Comparison of ENCODE assay signal across 21 cellular contexts in the genomic region with DNA sequence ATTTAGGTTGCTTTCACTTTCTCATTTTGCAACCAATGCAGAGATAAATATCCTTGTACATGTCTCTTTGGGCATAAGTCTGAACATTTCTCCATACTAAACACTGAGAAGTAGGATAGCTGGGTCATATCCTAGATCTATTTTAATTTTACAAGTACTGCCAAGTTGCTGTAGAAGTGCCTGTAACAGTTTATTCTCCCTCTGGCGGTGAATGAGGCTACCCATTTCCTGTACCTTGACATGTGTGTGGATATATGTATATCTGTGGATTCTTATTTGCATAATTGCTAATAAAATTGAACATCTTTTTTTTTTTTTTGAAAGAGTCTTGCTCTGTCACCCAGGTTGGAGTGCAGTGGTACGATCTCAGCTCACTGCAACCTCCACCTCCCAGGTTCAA. TPM values are rescaled to one million over a fixed set of nuclear protein-coding genes. Genes with fewer than 3 reads are reported as not detected.
DNase-seq lines count a peak whose midpoint lies in the region; ATAC-seq, FAIRE-seq and TF ChIP-seq lines count a peak whose summit lies in the region.
"Had no signal": no experiment of that assay in that cellular context is flagged by ENCODE, and none has a peak within 500 bp of the region (broad histone marks: within the 10 kb centered on the region; RNA-seq: fewer than 3 reads in every experiment).

No MANE protein-coding gene starts in this region.

- H3K9me3 ChIP-seq in GM23248 (ENCODE audit: low read depth) (no peaks in the 10 kb centered on the region), GM12878 (replicated peaks; ENCODE audit: control insufficient read depth, insufficient read depth, low read length) (peaks cover 1% of the 10 kb centered on the region; the same call in 1 of the 3 replicates)
- H3K9me3 ChIP-seq: body of pancreas, prostate gland had no signal

- SMC1A ChIA-PET in GM12878 (lab: Charles Lee; ENCODE audit: uncharacterized antibody, unreplicated experiment) = no interaction called here

- H3K36me3 ChIP-seq in GM23248 (ENCODE audit: low read depth) = no peaks in the 10 kb centered on the region
- H3K36me3 ChIP-seq in GM12878 (ENCODE audit: control insufficient read depth in 2 of 2, insufficient read depth in 2 of 2, low read length in 1 of 2) = no peaks in the 10 kb centered on the region
- H3K36me3 ChIP-seq: prostate gland had no signal

- H3K27me3 Mint-ChIP-seq in memory B cell = peaks cover 4% of the 10 kb centered on the region
- H3K27me3 Mint-ChIP-seq: activated naive CD4-positive, alpha-beta T cell treated with anti-CD3 and anti-CD28 coated beads, Interleukin-2, amount 50 U/mL, for 24 hours had no signal

- no peak for TF ChIP-seq EP300 in GM12878 (IDR thresholded peaks at IDR 0.05; ENCODE audit: borderline replicate concordance in 1 of 2, control insufficient read depth in 1 of 2, low read depth in 2 of 2, low read length in 2 of 2)

- no TSS peak for BruUV-seq in GM12878 (replicated peaks; lab: Mats Ljungman, UMichigan)

- DNase-seq in NCI-H526 (lab: John Stamatoyannopoulos, UW) (peak; percentile 6 to 38), NCI-H526 treated with DMSO at 0.1 percent for 48 hours (lab: John Stamatoyannopoulos, UW) (no peak), GM23248 (peak; percentile 19), GM12878 (ENCODE audit: low read depth, low spot score) (no peak), memory B cell (ENCODE audit: low spot score in 2 of 2) (no peak), DMS53 (lab: John Stamatoyannopoulos, UW) (no peak), GM10248 (ENCODE audit: extremely low spot score) (no peak)
- DNase-seq: 8988T; activated CD4-positive, alpha-beta T cell treated with anti-CD3 and anti-CD28 coated beads, Interleukin-2, amount 50 U/mL, for 1 hour; body of pancreas; cortex of kidney; DND-41; NCI-H187 treated with DMSO at 0.1 percent for 48 hours; NCI-H510A treated with DMSO at 0.1 percent for 48 hours; trophoblast cell had no signal

- H3K4me1 ChIP-seq in GM23248 (ENCODE audit: insufficient read depth) (peaks cover 25% of the 10 kb centered on the region), GM12878 (ENCODE audit: control insufficient read depth, insufficient read depth, low read length) (no peaks in the 10 kb centered on the region)

- in situ Hi-C loops in GM23248 (cut with MboI) (no loop called here), GM12878 (cut with MboI) (no loop called here)

- H4K20me1 ChIP-seq in GM23248 (ENCODE audit: insufficient read depth) = no peaks in the 10 kb centered on the region
- H4K20me1 ChIP-seq in GM12878 (ENCODE audit: control insufficient read depth, insufficient read depth) = no peaks in the 10 kb centered on the region

- CTCF ChIA-PET in GM12878 (lab: Yijun Ruan, JAX) (interaction anchor here (3.2 kb wide), 1 partner anchor 50 kb away, joined by 14 read pairs; no protein-coding TSS in a partner anchor), GM10248 (lab: Yijun Ruan, JAX) (no interaction called here)

- TF ChIP-seq POLR2A in GM12878 (IDR thresholded peaks at IDR 0.05; ENCODE audit: low read depth, low read length) = no peak

- no peak overlapping the region for H2AFZ ChIP-seq in GM23248
- no peak overlapping the region for H2AFZ ChIP-seq in GM12878 (ENCODE audit: control insufficient read depth, low read depth, low read length)

- H3K9ac ChIP-seq in GM23248 = no peak overlapping the region
- no peak overlapping the region for H3K9ac ChIP-seq in GM12878 (ENCODE audit: control insufficient read depth, insufficient read depth, low read length)

- POLR2A ChIA-PET in GM12878 (lab: Charles Lee) = interaction anchor here (0.7 kb wide), 1 partner anchor 19 kb away, joined by 4 read pairs; no protein-coding TSS in a partner anchor
- POLR2A ChIA-PET in GM10248 (lab: Yijun Ruan, JAX) = no interaction called here

- WGBS in GM23248 (ENCODE audit: low coverage in 1 of 2, low lambda C conversion rate in 2 of 2, missing lambda C conversion rate in 2 of 2), 2 experiments = 61 to 65% methylated on average over 2 of the region's 2 CpGs
- 50% methylated on average over 2 of the region's 2 CpGs for WGBS in GM12878 (ENCODE audit: insufficient coverage, insufficient replicate concordance, low lambda C conversion rate, missing lambda C conversion rate)

- peaks cover 38% of the 10 kb centered on the region for H3F3A ChIP-seq in GM23248 (ENCODE audit: insufficient read depth)

- ATAC-seq in GM12878 = peak; percentile 48
- peak; percentile 46 for ATAC-seq in memory B cell (ENCODE audit: low read depth)
- no peak for ATAC-seq in HG03039 (IDR thresholded peaks at IDR 0.05; ENCODE audit: unreplicated experiment)
- ATAC-seq: body of pancreas, Panc1 had no signal

- TF ChIP-seq CTCF in GM12878 (IDR thresholded peaks at IDR 0.05 in 2 of 3, conservative IDR thresholded peaks at IDR 0.05 in 1 of 3; ENCODE audit: control insufficient read depth in 2 of 3, extremely low read depth in 1 of 3, insufficient read depth in 1 of 3, low read depth in 3 of 3, low read length in 3 of 3) (peak in 1 of 3 experiments; percentile 10; a peak in 2 of 6 replicates), GM10248 (IDR thresholded peaks at IDR 0.05; ENCODE audit: control extremely low read depth, extremely low read depth, low read depth, missing control alignments) (no peak)

- intact Hi-C loops in GM12878 (cut with micrococcal nuclease; ENCODE audit: unreplicated experiment) = no loop called here

- no peaks in the 10 kb centered on the region for H3K4me1 Mint-ChIP-seq in memory B cell
- H3K4me1 Mint-ChIP-seq: activated naive CD4-positive, alpha-beta T cell treated with anti-CD3 and anti-CD28 coated beads, Interleukin-2, amount 50 U/mL, for 24 hours had no signal

- no peak for TF ChIP-seq RAD21 in GM12878 (IDR thresholded peaks at IDR 0.05; ENCODE audit: insufficient read depth, low read depth, low read length)

- H3K9me3 Mint-ChIP-seq in memory B cell = peaks cover under 1% of the 10 kb centered on the region
- H3K9me3 Mint-ChIP-seq: activated naive CD4-positive, alpha-beta T cell treated with anti-CD3 and anti-CD28 coated beads, Interleukin-2, amount 50 U/mL, for 24 hours had no signal

- H3K27me3 ChIP-seq in GM23248 (replicated peaks; ENCODE audit: insufficient read depth) (peaks cover 4% of the 10 kb centered on the region; the same call in 1 of the 2 replicates), GM12878 (replicated peaks in 1 of 2; ENCODE audit: control insufficient read depth in 2 of 2, insufficient read depth in 2 of 2, low read length in 1 of 2) (no peaks in the 10 kb centered on the region)
- H3K27me3 ChIP-seq: body of pancreas had no signal

- no peak overlapping the region for H3K27ac ChIP-seq in GM23248
- H3K27ac ChIP-seq in GM12878 (ENCODE audit: control insufficient read depth, insufficient read depth) = no peak overlapping the region
- H3K27ac ChIP-seq: prostate gland had no signal

- H3K9me2 ChIP-seq in GM23248 (ENCODE audit: insufficient read depth) = no peaks in the 10 kb centered on the region

- peak; percentile 18 for FAIRE-seq in GM12878 (lab: Jason Lieb, UNC)

- no peak overlapping the region for H3K27ac Mint-ChIP-seq in memory B cell
- H3K27ac Mint-ChIP-seq: activated naive CD4-positive, alpha-beta T cell treated with anti-CD3 and anti-CD28 coated beads, Interleukin-2, amount 50 U/mL, for 24 hours; CD4-positive, CD25-positive, alpha-beta regulatory T cell had no signal

- H3K4me3 ChIP-seq in GM23248 (no peak overlapping the region), GM12878 (no peak overlapping the region)
- H3K4me3 ChIP-seq: body of pancreas, prostate gland had no signal

- H3K79me2 ChIP-seq in GM23248 (ENCODE audit: insufficient read depth) = no peaks in the 10 kb centered on the region
- H3K79me2 ChIP-seq in GM12878 (ENCODE audit: control insufficient read depth, insufficient read depth, low read length) = no peaks in the 10 kb centered on the region

- RAD21 ChIA-PET in GM12878 (lab: Charles Lee; ENCODE audit: unreplicated experiment) = interaction anchor here (0.6 kb wide), 1 partner anchor 113 kb away, joined by 3 read pairs; no protein-coding TSS in a partner anchor

- H3K4me2 ChIP-seq in GM23248 (ENCODE audit: unreplicated experiment) (no peak overlapping the region), GM12878 (ENCODE audit: control insufficient read depth, insufficient read depth) (no peak overlapping the region)

- no peak overlapping the region for H3K4me3 Mint-ChIP-seq in memory B cell
- H3K4me3 Mint-ChIP-seq: activated naive CD4-positive, alpha-beta T cell treated with anti-CD3 and anti-CD28 coated beads, Interleukin-2, amount 50 U/mL, for 24 hours; CD4-positive, CD25-positive, alpha-beta regulatory T cell; neural crest cell had no signal

- peaks cover under 1% of the 10 kb centered on the region for H3K36me3 Mint-ChIP-seq in memory B cell
- H3K36me3 Mint-ChIP-seq: activated naive CD4-positive, alpha-beta T cell treated with anti-CD3 and anti-CD28 coated beads, Interleukin-2, amount 50 U/mL, for 24 hours; CD4-positive, CD25-positive, alpha-beta regulatory T cell had no signal

TF ChIP-seq in GM12878, 131 proteins besides CTCF, POLR2A, EP300 and RAD21 (continues in another document):
- TF ChIP-seq, protein P1, sequence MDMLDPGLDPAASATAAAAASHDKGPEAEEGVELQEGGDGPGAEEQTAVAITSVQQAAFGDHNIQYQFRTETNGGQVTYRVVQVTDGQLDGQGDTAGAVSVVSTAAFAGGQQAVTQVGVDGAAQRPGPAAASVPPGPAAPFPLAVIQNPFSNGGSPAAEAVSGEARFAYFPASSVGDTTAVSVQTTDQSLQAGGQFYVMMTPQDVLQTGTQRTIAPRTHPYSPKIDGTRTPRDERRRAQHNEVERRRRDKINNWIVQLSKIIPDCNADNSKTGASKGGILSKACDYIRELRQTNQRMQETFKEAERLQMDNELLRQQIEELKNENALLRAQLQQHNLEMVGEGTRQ (IDR thresholded peaks at IDR 0.05; ENCODE audit: borderline replicate concordance, low read depth, low read length) = no peak

RNA-seq across cellular contexts. Expression of gene PNRC1, which starts 48.0 kb away (rescaled TPM):
- 51.3 and 57.9 TPM in 2 replicates for total RNA-seq in GM23248 (2014; rRNA removed; shearing (Covaris generic))
- polyA plus RNA-seq in GM23248 (2016; fragmentation: Nextera tagmentation; extraction: Ambion mirVana) (102 and 103 TPM in 2 replicates), GM12878 (2011; rRNA removed) (34.3 and 50.5 TPM in 2 replicates), GM12878 (2014; fragmentation: Illumina TruSeq; extraction: Trizol) (30.4 and 40.7 TPM in 2 replicates), GM12878 (2014; fragmentation: Nextera tagmentation; extraction: Ambion mirVana) (1 to 10 TPM; 7.6 to 9.5 TPM), GM12878 (2014; rRNA removed) (14.7 and 15.7 TPM in 2 replicates), GM12878 (2016; fragmentation: Nextera tagmentation; extraction: Ambion mirVana) (10 to 100 TPM; 46.7 to 47.5 TPM)
- 127 and 141 TPM in 2 replicates for total RNA-seq in GM12878 (2013; cell fraction: nucleolus; rRNA removed)
- total RNA-seq in GM12878 (2014; rRNA removed) (32.0 and 33.1 TPM in 2 replicates), GM12878 (2014; rRNA removed; fragmentation: Illumina TruSeq; extraction: Trizol) (42.9 and 43.3 TPM in 2 replicates), GM12878 (2021) (66.0 and 70.8 TPM in 2 replicates)
- polyA plus RNA-seq in GM12878 (2011; ENCODE audit: low read depth) = 21.7 TPM
- 11.3 and 16.3 TPM in 2 replicates for polyA plus RNA-seq in GM12878 (2011; cell fraction: cytosol; rRNA removed)
- polyA plus RNA-seq in GM12878 (2011; cell fraction: nucleus; rRNA removed) = 40.5 and 44.6 TPM in 2 replicates
- polyA plus RNA-seq in GM12878 (2012) = 67.7 and 97.5 TPM in 2 replicates
- 27.1 and 33.6 TPM in 2 replicates for polyA minus RNA-seq in GM12878 (2011; rRNA and poly(A)+ RNA removed)
- 37.6 and 44.5 TPM in 2 replicates for polyA minus RNA-seq in GM12878 (2011; cell fraction: cytosol; rRNA and poly(A)+ RNA removed)
- 39.5 and 55.2 TPM in 2 replicates for polyA minus RNA-seq in GM12878 (2011; cell fraction: nucleus; rRNA and poly(A)+ RNA removed)

Comparison
In these comparisons a context has a peak if more than half of its experiments do, and no peak if none do; other contexts are left out.
1. DNase-seq: peak in NCI-H526 (2 of 2) and GM23248 (single experiment); none in NCI-H526 treated with DMSO at 0.1 percent for 48 hours (single experiment), GM12878 (single experiment), memory B cell (0 of 2), DMS53 (single experiment) and GM10248 (single experiment).